ENCODE assay signal across 6 cellular contexts in the genomic region with DNA sequence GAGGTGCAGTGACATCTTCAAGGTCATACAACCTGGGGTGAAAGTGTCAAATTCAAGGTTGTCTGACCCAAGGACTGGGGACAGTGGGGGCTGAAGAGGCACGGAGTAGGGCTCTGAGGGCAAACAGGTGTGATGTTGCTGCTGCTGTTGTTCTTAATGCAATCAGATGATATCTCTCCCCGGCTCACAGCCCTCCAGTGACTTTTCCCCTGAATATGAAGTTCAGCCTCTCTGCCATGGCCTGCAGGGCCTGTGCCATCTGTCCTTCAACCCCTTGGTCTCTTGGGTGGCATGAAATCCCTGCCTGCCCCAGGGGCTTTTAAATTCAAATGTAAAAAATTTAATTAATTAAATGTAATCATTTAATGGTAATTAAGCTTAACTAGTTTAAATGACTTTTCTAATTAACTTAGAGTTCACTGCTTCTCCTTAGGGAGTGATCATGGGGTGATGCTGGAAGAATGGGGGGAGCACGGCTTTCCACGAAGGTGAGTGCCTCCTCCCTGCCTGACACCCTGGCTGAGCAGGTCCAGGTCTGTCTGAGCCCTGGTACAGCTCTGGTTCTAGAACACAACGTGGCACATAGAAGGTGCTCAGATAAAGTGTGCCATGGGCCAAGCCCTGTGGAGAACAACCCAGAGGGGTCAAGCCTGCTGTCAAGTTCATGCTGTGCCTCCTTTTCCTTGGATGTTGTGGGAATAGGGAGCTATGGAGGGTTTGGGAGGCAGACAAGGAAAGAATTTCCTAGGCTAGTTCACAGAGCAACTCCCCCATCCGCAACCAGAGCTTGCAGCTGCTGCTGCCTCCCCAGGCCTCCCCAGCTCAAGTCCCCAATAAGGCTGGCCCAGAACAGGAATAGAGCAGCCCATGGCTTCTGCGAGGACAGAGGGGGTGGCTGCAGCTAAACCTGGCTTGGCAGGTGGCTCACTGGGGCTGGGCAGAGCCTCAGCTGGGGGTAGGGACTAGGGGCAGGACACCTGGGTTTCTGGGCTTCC.
DNase-seq lines count a peak whose midpoint lies in the region; TF ChIP-seq lines count a peak whose summit lies in the region.
"Not testable (repeated sequence)": the region's sequence is repeated elsewhere in the genome, so short reads cannot be mapped to it uniquely, and the experiment has no call there.

No MANE protein-coding gene starts in this region.

- H3K27ac ChIP-seq in BLaER1 = peak overlapping the region; percentile 37
- H3K27ac ChIP-seq in HEK293 (ENCODE audit: extremely low read depth, low read depth, low read length); right atrium auricular region; spleen: not testable (repeated sequence)

- 0 out of 2 replicates have a peak overlapping the region, but pooled peaks have one; percentile 24 for H3K9ac ChIP-seq in BLaER1

- CTCF ChIA-PET in HEK293 (lab: Yijun Ruan, JAX) = not testable (repeated sequence)

- H4K20me1 ChIP-seq in BLaER1 = not testable (repeated sequence)

- 60 to 73% (median 65%) methylated on average over 7 of the region's 7 CpGs for WGBS in spleen, 5 donors

- H3K4me3 ChIP-seq in BLaER1; HEK293 (ENCODE audit: low read depth, low read length); right atrium auricular region; spleen: not testable (repeated sequence)

- H3K9me3 ChIP-seq in BLaER1; HEK293 (ENCODE audit: control insufficient read depth, insufficient read depth, low read depth, low read length); right atrium auricular region; spleen: not testable (repeated sequence)

- POLR2A ChIA-PET in HEK293 (lab: Yijun Ruan, JAX) = not testable (repeated sequence)

- TF ChIP-seq CTCF in HEK293 (tag by site-specific recombination; IDR thresholded peaks at IDR 0.05); right atrium auricular region (IDR thresholded peaks at IDR 0.05); spleen (IDR thresholded peaks at IDR 0.05 in 8 of 11, conservative IDR thresholded peaks at IDR 0.05 in 3 of 11): not testable (repeated sequence)

- H3K36me3 ChIP-seq in BLaER1; HEK293 (ENCODE audit: control insufficient read depth in 2 of 2, insufficient read depth in 1 of 2, low read length in 2 of 2); right atrium auricular region; spleen: not testable (repeated sequence)

- intact Hi-C loops in spleen (cut with DNase I; ENCODE audit: low total_unique reads) = not testable (repeated sequence)

- H3K4me1 ChIP-seq in BLaER1 = peaks cover 51% of the 10 kb centered on the region
- H3K4me1 ChIP-seq in HEK293 (ENCODE audit: control insufficient read depth, insufficient read depth, low read length); right atrium auricular region; spleen: not testable (repeated sequence)

- DNase-seq in ecto neural progenitor cell (ENCODE audit: low spot score) = peak; percentile 27
- DNase-seq in right atrium auricular region (ENCODE audit: low spot score) = peak; percentile 32
- peak; percentile 5 for DNase-seq in middle frontal gyrus (ENCODE audit: extremely low spot score, low spot score)
- peak; percentile 56 for DNase-seq in spleen

- H3K27me3 ChIP-seq in BLaER1, right atrium auricular region: not testable (repeated sequence)
- peaks cover 0 to 12% (median 0%) of the 10 kb centered on the region in 7 donors for H3K27me3 ChIP-seq in spleen (replicated peaks in 1 of 7)

- peak overlapping the region; percentile 80 for H3K4me2 ChIP-seq in BLaER1

- not testable (repeated sequence) for TF ChIP-seq POLR2A in spleen (IDR thresholded peaks at IDR 0.05)

TF ChIP-seq in HEK293, 187 proteins besides CTCF, POLR2A, EP300 and RAD21:
- 0 out of 2 replicates have a peak, but pooled peaks have one; percentile 30 for TF ChIP-seq ZNF16 (tag by site-specific recombination; IDR thresholded peaks at IDR 0.05; ENCODE audit: low read depth)

Comparison
In these comparisons a context has a peak if more than half of its experiments do, and no peak if none do; other contexts are left out.
1. DNase-seq: peak in every context shown above with its lines; median percentile 56 in spleen; 32 in right atrium auricular region; 27 in ecto neural progenitor cell; 5 in middle frontal gyrus.